1 cellular context compared by ENCODE assay signal in genomic region chr1:151613275-151613867, GRCh38.
TF ChIP-seq lines count a peak whose summit lies in the region.

No MANE protein-coding gene starts in this region.

TF ChIP-seq in H1, 55 proteins besides CTCF, POLR2A, EP300 and RAD21:
- no peak for TF ChIP-seq CHD7 (IDR thresholded peaks at IDR 0.05; ENCODE audit: insufficient replicate concordance, low read length)
- TF ChIP-seq ATF2 (IDR thresholded peaks at IDR 0.05; ENCODE audit: low read length): no peak
- peak; percentile 11 for TF ChIP-seq SAP30 (IDR thresholded peaks at IDR 0.05; ENCODE audit: insufficient read depth, insufficient replicate concordance, low read length)
- TF ChIP-seq NRF1 (IDR thresholded peaks at IDR 0.05; ENCODE audit: low read depth, low read length): no peak
- TF ChIP-seq KDM1A (IDR thresholded peaks at IDR 0.05; ENCODE audit: borderline replicate concordance, low read length): no peak
- TF ChIP-seq CREB1 (IDR thresholded peaks at IDR 0.05): no peak
- no peak for TF ChIP-seq CBX8 (IDR thresholded peaks at IDR 0.05; ENCODE audit: borderline replicate concordance, low read depth, low read length)
- TF ChIP-seq KDM4A (IDR thresholded peaks at IDR 0.05; ENCODE audit: low read depth, low read length, severe bottlenecking): peak; percentile 19
- TF ChIP-seq ATF3 (IDR thresholded peaks at IDR 0.05; ENCODE audit: insufficient read depth, low read depth, low read length): no peak
- no peak for TF ChIP-seq JUND (IDR thresholded peaks at IDR 0.05; ENCODE audit: low read length)
TF ChIP-seq in H1: peak in this region for 2.
